Comparison of ENCODE assay signal across 34 cellular contexts in genomic region chr14:48751293-48751692, GRCh38.
"Had no signal": no experiment of that assay in that cellular context is flagged by ENCODE, and none has a peak within 500 bp of the region (broad histone marks: within the 10 kb centered on the region; RNA-seq: fewer than 3 reads in every experiment).

No MANE protein-coding gene starts in this region.

- DNase-seq: Karpas-422, Kasumi-1, KG1, MG63, MV-4-11, NCI-H1048, NCI-H1092, NCI-H1092 treated with DMSO at 0.1 percent for 48 hours, NCI-H1105, NCI-H1105 treated with DMSO at 0.1 percent for 48 hours, NCI-H1417, NCI-H1417 treated with DMSO at 0.1 percent for 48 hours, NCI-H1436, NCI-H1436 treated with DMSO at 0.1 percent for 48 hours, NCI-H146, NCI-H1694, NCI-H1694 treated with DMSO at 0.1 percent for 48 hours, NCI-H187, NCI-H187 treated with DMSO at 0.1 percent for 48 hours, NCI-H1930, NCI-H2029, NCI-H2029 treated with DMSO at 0.1 percent for 48 hours, NCI-H2081, NCI-H2081 treated with DMSO at 0.1 percent for 48 hours, NCI-H2107, NCI-H2171, NCI-H2171 treated with DMSO at 0.1 percent for 48 hours, NCI-H2227 treated with DMSO at 0.1 percent for 48 hours, NCI-H226, NCI-H345, NCI-H446, NCI-H446 treated with DMSO at 0.1 percent for 48 hours, NCI-H510A had no signal

- H3K4me3 ChIP-seq: MG63 had no signal

- H3K27ac ChIP-seq: KMS-11 had no signal

- H3K4me2 ChIP-seq: KMS-11 had no signal

- H3K9me3 ChIP-seq: MG63 had no signal

- H3K27me3 ChIP-seq: MG63 had no signal

- H3K9ac ChIP-seq: KMS-11 had no signal

- H3K36me3 ChIP-seq: MG63 had no signal
